Comparison of ENCODE assay signal across 23 cellular contexts in the genomic region with DNA sequence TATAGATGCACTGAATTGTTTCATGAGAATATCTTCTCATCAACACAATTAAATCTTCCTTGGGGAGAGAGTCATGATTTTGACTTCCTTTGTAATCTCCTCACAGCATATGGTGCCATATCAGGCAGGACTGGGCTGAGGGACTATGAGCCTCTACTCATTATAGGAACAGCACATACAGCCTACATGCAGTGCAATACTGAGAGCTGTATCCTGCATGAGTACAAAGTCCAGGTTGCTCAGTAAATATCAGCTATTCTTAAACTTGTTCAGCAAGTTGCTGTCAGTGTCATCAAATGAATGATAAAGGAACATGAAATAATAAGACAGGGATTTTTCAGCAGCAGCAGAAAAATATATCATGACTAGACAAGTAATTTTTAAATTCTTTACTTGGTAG.
"Had no signal": no experiment of that assay in that cellular context is flagged by ENCODE, and none has a peak within 500 bp of the region (broad histone marks: within the 10 kb centered on the region; RNA-seq: fewer than 3 reads in every experiment).

No MANE protein-coding gene starts in this region.

- H3K9me3 ChIP-seq: esophagus squamous epithelium, gastroesophageal sphincter, testis had no signal

- DNase-seq: activated CD4-positive, alpha-beta T cell treated with anti-CD3 and anti-CD28 coated beads for 4 hours; activated CD4-positive, alpha-beta T cell treated with anti-CD3 and anti-CD28 coated beads, Interleukin-2, amount 50 U/mL, for 48 hours; activated effector memory CD4-positive, alpha-beta T cell treated with anti-CD3 and anti-CD28 coated beads, Interleukin-2, amount 50 U/mL, for 16 hours; activated naive CD4-positive, alpha-beta T cell treated with anti-CD3 and anti-CD28 coated beads, Interleukin-2, amount 10 ng/mL, durations not matched to agents 7 days and 5 days; activated T-cell treated with anti-CD3 and anti-CD28 coated beads, Interleukin-2, amount 50 U/mL, for 72 hours; amygdala; cerebellar nuclear complex; endodermal cell; esophagus squamous epithelium; head of caudate nucleus; nephron progenitor cell; stimulated activated CD4-positive, alpha-beta T cell treated with anti-CD3 and anti-CD28 coated beads, Interleukin-2, amount 100 ng/mL, for 48 hours; stimulated activated naive CD4-positive, alpha-beta T cell; testis; trophoblast cell had no signal

- H3K36me3 Mint-ChIP-seq: activated naive CD4-positive, alpha-beta T cell treated with anti-CD3 and anti-CD28 coated beads, Interleukin-2, amount 10 ng/mL, durations not matched to agents 7 days and 5 days; memory B cell had no signal

- H3K4me3 Mint-ChIP-seq: activated naive CD4-positive, alpha-beta T cell treated with anti-CD3 and anti-CD28 coated beads, Interleukin-2, amount 10 ng/mL, durations not matched to agents 7 days and 5 days; activated T-cell treated with anti-CD3 and anti-CD28 coated beads, Interleukin-2, amount 50 U/mL, for 72 hours; endodermal cell; memory B cell; nephron progenitor cell; T-helper 2 cell treated with Interferon-gamma antibody and Interleukin-4, amounts not matched to agents 5 μg/mL and 100 μg/mL, for 36 hours; WTC11 had no signal

- H2AFZ ChIP-seq: parathyroid adenoma had no signal

- H3K27ac Mint-ChIP-seq: activated naive CD4-positive, alpha-beta T cell treated with anti-CD3 and anti-CD28 coated beads, Interleukin-2, amount 10 ng/mL, durations not matched to agents 7 days and 5 days; activated T-cell treated with anti-CD3 and anti-CD28 coated beads, Interleukin-2, amount 50 U/mL, for 72 hours; endodermal cell; memory B cell; nephron progenitor cell; T-helper 2 cell treated with Interferon-gamma antibody and Interleukin-4, amounts not matched to agents 5 μg/mL and 100 μg/mL, for 36 hours; WTC11 had no signal

- H3K9ac ChIP-seq: parathyroid adenoma had no signal

- H3K79me2 ChIP-seq: parathyroid adenoma had no signal

- H3K9me3 Mint-ChIP-seq: endodermal cell, nephron progenitor cell had no signal

- H3K4me3 ChIP-seq: coronary artery, esophagus squamous epithelium, gastroesophageal sphincter, testis had no signal

- H3K4me1 ChIP-seq: esophagus squamous epithelium, gastroesophageal sphincter, parathyroid adenoma, testis had no signal

- H3K27me3 Mint-ChIP-seq: activated naive CD4-positive, alpha-beta T cell treated with anti-CD3 and anti-CD28 coated beads, Interleukin-2, amount 10 ng/mL, durations not matched to agents 7 days and 5 days; memory B cell had no signal

- H3K27me3 ChIP-seq: testis had no signal

- H3K36me3 ChIP-seq: esophagus squamous epithelium, gastroesophageal sphincter had no signal

- H3K27ac ChIP-seq: coronary artery, esophagus squamous epithelium, gastroesophageal sphincter, parathyroid adenoma, testis had no signal

- FAIRE-seq: islet of Langerhans had no signal

- ATAC-seq: activated T-cell treated with anti-CD3 and anti-CD28 coated beads, Interleukin-2, amount 50 U/mL, for 72 hours; gastroesophageal sphincter; sciatic nerve; WTC11 had no signal

- H3K4me1 Mint-ChIP-seq: activated naive CD4-positive, alpha-beta T cell treated with anti-CD3 and anti-CD28 coated beads, Interleukin-2, amount 10 ng/mL, durations not matched to agents 7 days and 5 days; memory B cell; nephron progenitor cell had no signal
